ENCODE assay signal across 1 cellular context in the genomic region with DNA sequence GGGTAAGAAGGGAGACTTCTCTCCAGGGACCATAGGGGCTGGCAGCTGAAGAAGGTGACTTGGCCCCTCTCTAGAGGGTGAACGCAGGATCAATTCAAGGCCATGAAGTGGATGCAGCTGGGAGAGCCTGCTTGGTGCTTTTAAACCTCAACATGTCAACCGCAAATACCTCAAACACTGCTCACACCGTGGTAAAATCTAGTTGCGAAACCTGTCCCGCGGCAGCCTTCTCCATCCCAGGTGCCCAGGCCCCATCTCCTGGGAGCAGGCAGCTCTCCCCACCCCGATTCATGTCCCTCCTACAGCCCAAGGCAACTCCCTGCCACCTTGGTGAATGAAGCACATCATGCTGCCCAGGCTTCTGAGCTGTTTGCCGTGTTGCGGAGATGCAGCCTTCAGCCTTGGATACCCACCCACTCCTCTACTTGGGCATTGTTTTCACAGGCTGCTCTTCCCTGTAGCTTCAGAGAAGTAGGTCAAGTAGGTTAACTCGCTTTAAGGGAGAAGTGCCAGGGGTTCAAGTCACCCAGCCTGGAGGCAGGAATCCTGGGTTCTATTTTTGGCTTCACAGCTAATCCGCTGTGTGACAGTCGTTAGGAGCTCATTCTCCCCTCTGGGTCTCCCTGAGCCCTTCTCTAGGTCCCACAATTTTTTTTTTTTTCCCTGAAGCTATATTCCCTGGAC.
TF ChIP-seq lines count a peak whose summit lies in the region.

No MANE protein-coding gene starts in this region.

TF ChIP-seq in HepG2, 621 proteins besides CTCF, POLR2A, EP300 and RAD21:
- peak; percentile 23; the same call in 1 of the 2 replicates for TF ChIP-seq CEBPB (IDR thresholded peaks at IDR 0.05; ENCODE audit: borderline replicate concordance, low read depth, low read length)
- no peak for TF ChIP-seq STAG1 (CRISPR knock-in tag; IDR thresholded peaks at IDR 0.05)
